ENCODE assay signal across 18 cellular contexts in the genomic region with DNA sequence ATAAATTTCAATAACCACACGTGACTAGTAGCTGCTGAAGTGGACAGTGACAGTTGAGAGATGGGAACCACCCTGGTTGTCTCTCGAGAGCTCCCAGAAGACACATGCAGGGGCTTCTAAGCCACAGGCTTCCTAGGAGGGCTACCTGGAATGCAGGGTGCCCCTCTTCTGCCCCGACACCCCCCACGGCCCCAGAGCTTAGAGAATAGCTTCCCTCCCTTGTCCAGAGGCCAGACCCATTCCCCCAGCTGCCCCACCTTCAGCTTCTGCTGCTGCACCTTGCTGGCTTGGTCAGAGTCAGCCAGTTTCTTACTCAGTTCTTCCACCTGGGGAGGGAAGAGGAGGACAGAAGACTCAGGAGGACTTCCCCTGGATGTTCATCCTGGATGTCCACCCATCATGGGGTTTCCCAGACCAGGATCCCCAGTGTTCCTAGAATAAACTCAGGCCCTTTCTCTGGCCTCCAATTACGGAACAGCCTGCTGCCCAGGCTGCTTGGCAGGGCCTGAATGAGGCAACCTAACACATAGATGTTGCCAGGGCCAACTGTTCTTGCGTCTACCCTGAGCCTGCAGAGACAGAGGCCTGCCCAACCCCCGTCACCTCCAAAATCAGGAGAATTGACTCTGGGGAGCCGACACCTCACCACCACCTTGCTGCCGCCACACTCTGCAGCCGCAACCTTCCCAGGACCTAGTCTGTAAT.
DNase-seq lines count a peak whose midpoint lies in the region; ATAC-seq and TF ChIP-seq lines count a peak whose summit lies in the region.
"Had no signal": no experiment of that assay in that cellular context is flagged by ENCODE, and none has a peak within 500 bp of the region (broad histone marks: within the 10 kb centered on the region; RNA-seq: fewer than 3 reads in every experiment).

No MANE protein-coding gene starts in this region.

- in situ Hi-C loops in GM13977 (cut with MboI; ENCODE audit: low pct_unique_long_range_greater_than_20kb, low sequenced_read_pairs, unreplicated experiment): no loop called here

- ATAC-seq in stimulated activated naive CD8-positive, alpha-beta T cell treated with anti-CD3 and anti-CD28 coated beads, Interleukin-15, amount 100 ng/mL, for 72 hours: no peak
- ATAC-seq: lower lobe of right lung; natural killer cell treated with Interleukin-12 subunit alpha and Interleukin-12 subunit beta and Interleukin-15 and Interleukin-18, amount 100 ng/mL, for 72 hours had no signal

- intact Hi-C loops in dendritic cell treated with granulocyte-macrophage colony-stimulating factor and Interleukin-4, amounts not matched to agents 40 ng/mL and 50 ng/mL, for 4 days (cut with micrococcal nuclease): no loop called here

- H3K4me3 Mint-ChIP-seq in dendritic cell treated with granulocyte-macrophage colony-stimulating factor and Interleukin-4, amounts not matched to agents 40 ng/mL and 50 ng/mL, for 4 days: no peak overlapping the region
- H3K4me3 Mint-ChIP-seq in nephron progenitor cell: no peak overlapping the region
- no peak overlapping the region for H3K4me3 Mint-ChIP-seq in stimulated activated naive CD8-positive, alpha-beta T cell treated with anti-CD3 and anti-CD28 coated beads, Interleukin-15, amount 100 ng/mL, for 72 hours
- H3K4me3 Mint-ChIP-seq: CD4-positive, alpha-beta memory T cell; natural killer cell treated with Interleukin-12 subunit alpha and Interleukin-12 subunit beta and Interleukin-15 and Interleukin-18, amount 100 ng/mL, for 72 hours had no signal

- peak overlapping the region; percentile 23 for H3K27ac Mint-ChIP-seq in dendritic cell treated with granulocyte-macrophage colony-stimulating factor and Interleukin-4, amounts not matched to agents 40 ng/mL and 50 ng/mL, for 4 days
- H3K27ac Mint-ChIP-seq in nephron progenitor cell: peak overlapping the region; percentile 95
- peak overlapping the region in 1 of 2 donors; percentile 74 for H3K27ac Mint-ChIP-seq in stimulated activated naive CD8-positive, alpha-beta T cell treated with anti-CD3 and anti-CD28 coated beads, Interleukin-15, amount 100 ng/mL, for 72 hours

- peaks cover 30% of the 10 kb centered on the region for H3K4me1 Mint-ChIP-seq in dendritic cell treated with granulocyte-macrophage colony-stimulating factor and Interleukin-4, amounts not matched to agents 40 ng/mL and 50 ng/mL, for 4 days (ENCODE audit: low read depth)
- peaks cover 33% of the 10 kb centered on the region for H3K4me1 Mint-ChIP-seq in nephron progenitor cell
- peaks cover 15% of the 10 kb centered on the region for H3K4me1 Mint-ChIP-seq in stimulated activated naive CD8-positive, alpha-beta T cell treated with anti-CD3 and anti-CD28 coated beads, Interleukin-15, amount 100 ng/mL, for 72 hours

- H3K27me3 Mint-ChIP-seq in dendritic cell treated with granulocyte-macrophage colony-stimulating factor and Interleukin-4, amounts not matched to agents 40 ng/mL and 50 ng/mL, for 4 days: no peaks in the 10 kb centered on the region
- peaks cover 5% of the 10 kb centered on the region for H3K27me3 Mint-ChIP-seq in nephron progenitor cell (ENCODE audit: low read depth, poor library complexity)
- H3K27me3 Mint-ChIP-seq in stimulated activated naive CD8-positive, alpha-beta T cell treated with anti-CD3 and anti-CD28 coated beads, Interleukin-15, amount 100 ng/mL, for 72 hours: no peaks in the 10 kb centered on the region
- H3K27me3 Mint-ChIP-seq: CD4-positive, alpha-beta memory T cell; natural killer cell treated with Interleukin-12 subunit alpha and Interleukin-12 subunit beta and Interleukin-15 and Interleukin-18, amount 100 ng/mL, for 72 hours had no signal

- DNase-seq in activated CD8-positive, alpha-beta memory T cell treated with anti-CD3 and anti-CD28 coated beads for 24 hours: peak; percentile 50
- DNase-seq in activated CD8-positive, alpha-beta memory T cell treated with anti-CD3 and anti-CD28 coated beads, Interleukin-2, amount 50 U/mL, for 4 hours: no peak
- DNase-seq in GM13977 (ENCODE audit: low spot score) (peak; percentile 9), nephron progenitor cell (no peak), AML-193 (lab: John Stamatoyannopoulos, UW) (no peak), T-helper 9 cell (no peak)
- no peak for DNase-seq in stimulated activated naive CD8-positive, alpha-beta T cell treated with anti-CD3 and anti-CD28 coated beads, Interleukin-15, amount 100 ng/mL, for 72 hours
- DNase-seq: CD4-positive, alpha-beta memory T cell; Karpas-422; lower lobe of right lung; NCI-H1105 treated with DMSO at 0.1 percent for 48 hours; NCI-H774; Peyer's patch; retina; stimulated activated CD4-positive, alpha-beta T cell treated with anti-CD3 and anti-CD28 coated beads, Interleukin-15, amount 100 ng/mL, for 24 hours; WERI-Rb-1 had no signal

- H3K9me3 Mint-ChIP-seq in dendritic cell treated with granulocyte-macrophage colony-stimulating factor and Interleukin-4, amounts not matched to agents 40 ng/mL and 50 ng/mL, for 4 days: no peaks in the 10 kb centered on the region
- no peaks in the 10 kb centered on the region for H3K9me3 Mint-ChIP-seq in nephron progenitor cell
- no peaks in the 10 kb centered on the region for H3K9me3 Mint-ChIP-seq in stimulated activated naive CD8-positive, alpha-beta T cell treated with anti-CD3 and anti-CD28 coated beads, Interleukin-15, amount 100 ng/mL, for 72 hours
- H3K9me3 Mint-ChIP-seq: CD4-positive, alpha-beta memory T cell; natural killer cell treated with Interleukin-12 subunit alpha and Interleukin-12 subunit beta and Interleukin-15 and Interleukin-18, amount 100 ng/mL, for 72 hours had no signal

- H3K36me3 Mint-ChIP-seq in dendritic cell treated with granulocyte-macrophage colony-stimulating factor and Interleukin-4, amounts not matched to agents 40 ng/mL and 50 ng/mL, for 4 days (ENCODE audit: low read depth): peaks cover 100% of the 10 kb centered on the region
- peaks cover 57% of the 10 kb centered on the region for H3K36me3 Mint-ChIP-seq in nephron progenitor cell (ENCODE audit: low read depth)

- TF ChIP-seq CTCF in GM13977 (IDR thresholded peaks at IDR 0.05; ENCODE audit: extremely low read depth, insufficient read depth, missing control alignments) (no peak), nephron progenitor cell (IDR thresholded peaks at IDR 0.05) (no peak)

Comparison
In these comparisons a context has a peak if more than half of its experiments do, and no peak if none do; other contexts are left out.
1. DNase-seq: peak in activated CD8-positive, alpha-beta memory T cell treated with anti-CD3 and anti-CD28 coated beads for 24 hours (single experiment) and GM13977 (single experiment); none in activated CD8-positive, alpha-beta memory T cell treated with anti-CD3 and anti-CD28 coated beads, Interleukin-2, amount 50 U/mL, for 4 hours (single experiment), nephron progenitor cell (single experiment), AML-193 (0 of 2), T-helper 9 cell (single experiment) and stimulated activated naive CD8-positive, alpha-beta T cell treated with anti-CD3 and anti-CD28 coated beads, Interleukin-15, amount 100 ng/mL, for 72 hours (0 of 2).